31 cellular contexts compared by ENCODE assay signal in the genomic region with DNA sequence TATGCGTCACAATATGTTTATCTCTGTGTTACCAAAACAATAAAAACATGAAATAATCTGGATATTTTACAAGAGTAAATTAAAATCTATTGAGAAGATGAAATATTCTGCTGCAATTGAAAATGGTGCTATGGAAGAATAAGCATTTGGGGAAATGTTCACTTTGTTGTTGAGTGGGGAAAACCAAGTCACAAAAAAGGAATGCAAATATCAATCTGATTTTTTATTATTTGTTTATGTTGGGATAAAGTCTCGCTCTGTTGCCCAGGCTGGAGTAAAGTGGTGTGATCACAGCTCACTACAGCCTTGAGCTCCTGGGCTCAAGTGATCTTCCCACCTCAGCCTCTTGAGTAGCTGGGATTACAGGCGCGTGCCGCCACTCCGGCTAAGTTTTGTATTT. TPM values are rescaled to one million over a fixed set of nuclear protein-coding genes. Genes with fewer than 3 reads are reported as not detected.
"Had no signal": no experiment of that assay in that cellular context is flagged by ENCODE, and none has a peak within 500 bp of the region (broad histone marks: within the 10 kb centered on the region; RNA-seq: fewer than 3 reads in every experiment).

No MANE protein-coding gene starts in this region.

- H3K9me3 ChIP-seq: esophagus muscularis mucosa, neutrophil, thoracic aorta, tibial nerve, upper lobe of left lung, uterus had no signal

- H3K79me2 ChIP-seq: parathyroid adenoma had no signal

- H3K27ac ChIP-seq: coronary artery, esophagus muscularis mucosa, left lung, neutrophil, parathyroid adenoma, thoracic aorta, tibial nerve, upper lobe of left lung, uterus had no signal

- H2AFZ ChIP-seq: parathyroid adenoma had no signal

- H3K4me3 ChIP-seq: coronary artery, esophagus muscularis mucosa, left lung, mucosa of descending colon, thoracic aorta, tibial nerve, upper lobe of left lung, uterus had no signal

- DNase-seq: dermis blood vessel endothelial cell; effector memory CD4-positive, alpha-beta T cell; head of caudate nucleus; left cardiac atrium; left lung; mesenchymal stem cell; mucosa of descending colon; naive B cell; stimulated activated CD4-positive, alpha-beta T cell treated with anti-CD3 and anti-CD28 coated beads, Interleukin-4, amount 100 ng/mL, for 4 hours; stimulated activated naive CD8-positive, alpha-beta T cell treated with anti-CD3 and anti-CD28 coated beads, Interleukin-15, Interleukin-2, amounts not matched to agents 100 U/mL and 50 U/mL, for 24 hours; substantia nigra; upper lobe of left lung; uterus had no signal

- H3K4me1 ChIP-seq: esophagus muscularis mucosa, left lung, parathyroid adenoma, tibial nerve, upper lobe of left lung, uterus had no signal

- H3K27me3 ChIP-seq: left lung, neutrophil, tibial nerve, upper lobe of left lung, uterus had no signal

- H3K9ac ChIP-seq: parathyroid adenoma had no signal

- ATAC-seq: left cardiac atrium; left lung; mucosa of descending colon; natural killer cell treated with Interleukin-12 subunit alpha and Interleukin-12 subunit beta and Interleukin-15 and Interleukin-18, amount 100 ng/mL, for 72 hours; sciatic nerve; stimulated activated memory B cell treated with anti-CD40 and anti-IgM and Interleukin-4, amounts not matched to agents 10 μg/mL and 1 μg/mL and 100 μg/mL, for 72 hours; stimulated activated naive CD8-positive, alpha-beta T cell treated with anti-CD3 and anti-CD28 coated beads, Interleukin-15, Interleukin-2, amounts not matched to agents 100 U/mL and 50 U/mL, for 24 hours had no signal

- H3K36me3 ChIP-seq: esophagus muscularis mucosa, left lung, neutrophil, thoracic aorta, tibial nerve, upper lobe of left lung, uterus had no signal

RNA-seq across cellular contexts. Expression of gene F2RL1, which starts 8.6 kb away (rescaled TPM):
- total RNA-seq: natural killer cell treated with Interleukin-12 subunit alpha and Interleukin-12 subunit beta and Interleukin-15 and Interleukin-18, amount 100 ng/mL, for 72 hours had no signal

RNA-seq across cellular contexts. Expression of gene S100Z, which starts 39.6 kb away (rescaled TPM):
- total RNA-seq: dermis blood vessel endothelial cell; endothelial cell of umbilical vein; epithelial cell of proximal tubule; esophagus muscularis mucosa; fibroblast of lung; frontal cortex; glomerular endothelial cell; kidney epithelial cell; left cardiac atrium; lower leg skin; lung microvascular endothelial cell; natural killer cell treated with Interleukin-12 subunit alpha and Interleukin-12 subunit beta and Interleukin-15 and Interleukin-18, amount 100 ng/mL, for 72 hours; neural crest cell; thoracic aorta had no signal
- polyA plus RNA-seq: endothelial cell of umbilical vein, fibroblast of lung had no signal
